2 cellular contexts compared by ENCODE assay signal in genomic region chr9:35951736-35952135, GRCh38.
TF ChIP-seq lines count a peak whose summit lies in the region.

No MANE protein-coding gene starts in this region.

TF ChIP-seq in liver, 16 proteins besides CTCF, POLR2A, EP300 and RAD21:
- TF ChIP-seq FOXA1 (IDR thresholded peaks at IDR 0.05) (no peak), NR2F2 (IDR thresholded peaks at IDR 0.05) (peak; percentile 87)

TF ChIP-seq in HepG2, 621 proteins besides CTCF, POLR2A, EP300 and RAD21:
- TF ChIP-seq ZNF281 (CRISPR knock-in tag; IDR thresholded peaks at IDR 0.05; ENCODE audit: borderline replicate concordance) (no peak), PRDM4 (CRISPR knock-in tag; IDR thresholded peaks at IDR 0.05; ENCODE audit: borderline replicate concordance) (no peak), GABPB1 (CRISPR knock-in tag; IDR thresholded peaks at IDR 0.05) (no peak), TAF1 (CRISPR knock-in tag; IDR thresholded peaks at IDR 0.05) (no peak), MIXL1 (CRISPR knock-in tag; IDR thresholded peaks at IDR 0.05) (no peak), ZNF607 (CRISPR knock-in tag; IDR thresholded peaks at IDR 0.05; ENCODE audit: borderline replicate concordance) (no peak), ZNF318 (CRISPR knock-in tag; IDR thresholded peaks at IDR 0.05) (no peak), PHF8 (CRISPR knock-in tag; IDR thresholded peaks at IDR 0.05) (no peak), NR2F1 (CRISPR knock-in tag; IDR thresholded peaks at IDR 0.05) (no peak), ZBTB46 (CRISPR knock-in tag; IDR thresholded peaks at IDR 0.05; ENCODE audit: borderline replicate concordance) (no peak), NR0B2 (CRISPR knock-in tag; IDR thresholded peaks at IDR 0.05) (no peak), HMGXB4 (CRISPR knock-in tag; IDR thresholded peaks at IDR 0.05; ENCODE audit: borderline replicate concordance in 1 of 2, low read depth in 1 of 2) (no peak), HOXA3 (CRISPR knock-in tag; IDR thresholded peaks at IDR 0.05) (no peak), NFE2 (CRISPR knock-in tag; IDR thresholded peaks at IDR 0.05) (no peak), FOSL2 (CRISPR knock-in tag; IDR thresholded peaks at IDR 0.05) (no peak), ADNP (CRISPR knock-in tag; IDR thresholded peaks at IDR 0.05) (no peak), ZNF563 (CRISPR knock-in tag; IDR thresholded peaks at IDR 0.05) (no peak), PAWR (CRISPR knock-in tag; IDR thresholded peaks at IDR 0.05; ENCODE audit: borderline replicate concordance) (no peak)
